Comparison of ENCODE assay signal across 27 cellular contexts in the genomic region with DNA sequence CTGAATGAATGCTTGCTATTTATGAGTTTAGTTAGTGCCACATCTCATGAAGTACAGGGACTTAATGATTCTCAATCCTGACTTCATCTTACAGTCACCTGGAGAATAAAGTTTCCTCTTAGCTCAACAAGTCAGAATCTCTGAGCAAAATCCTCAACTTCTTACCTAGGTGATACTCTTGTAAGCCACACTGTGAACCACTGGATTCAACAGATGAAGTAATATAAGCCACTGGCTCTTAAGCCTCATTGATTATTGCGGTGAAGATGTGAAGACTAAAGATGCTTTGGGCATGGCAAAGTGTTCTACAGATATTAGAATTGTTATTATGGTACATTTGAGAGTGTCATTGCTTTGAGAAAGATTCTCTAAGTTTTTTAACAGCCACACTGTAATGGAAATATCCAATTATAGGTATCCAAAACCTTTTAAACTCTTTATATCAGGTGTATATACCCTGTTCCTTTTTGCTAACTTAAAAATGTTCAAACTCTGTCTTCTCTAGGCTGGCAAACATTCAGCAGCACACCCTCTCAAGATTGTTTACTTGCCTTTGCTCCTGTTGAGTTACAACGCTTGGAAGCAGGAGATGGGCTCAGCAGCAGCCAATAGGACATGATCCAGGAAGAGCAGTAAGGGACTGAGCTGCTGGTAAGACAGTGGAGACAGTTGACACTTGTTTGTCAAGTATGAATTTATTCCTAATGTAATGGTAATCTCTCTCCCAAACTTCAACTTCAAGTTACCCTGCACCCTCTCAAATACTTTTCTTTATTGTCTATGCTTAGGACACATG. TPM values are rescaled to one million over a fixed set of nuclear protein-coding genes. Genes with fewer than 3 reads are reported as not detected.
DNase-seq lines count a peak whose midpoint lies in the region; TF ChIP-seq lines count a peak whose summit lies in the region.
"Had no signal": no experiment of that assay in that cellular context is flagged by ENCODE, and none has a peak within 500 bp of the region (broad histone marks: within the 10 kb centered on the region; RNA-seq: fewer than 3 reads in every experiment).

No MANE protein-coding gene starts in this region.

- peaks cover 89% of the 10 kb centered on the region for H3K4me1 Mint-ChIP-seq in activated naive CD4-positive, alpha-beta T cell treated with anti-CD3 and anti-CD28 coated beads, Interleukin-2, amount 50 U/mL, for 24 hours
- H3K4me1 Mint-ChIP-seq in activated T-helper 1 cell treated with anti-CD3 and anti-CD28 coated beads, Interleukin-12 subunit alpha, Interleukin-12 subunit beta, Interleukin-2, Interleukin-4 antibody, amounts not matched to agents 30 ng/mL and 10 ng/mL and 1 ng/mL, durations not matched to agents 14 hours and 24 hours and 36 hours (ENCODE audit: low read depth) = peaks cover 39% of the 10 kb centered on the region

- H3K9me3 Mint-ChIP-seq in activated naive CD4-positive, alpha-beta T cell treated with anti-CD3 and anti-CD28 coated beads, Interleukin-2, amount 50 U/mL, for 24 hours = peaks cover 7% of the 10 kb centered on the region
- no peaks in the 10 kb centered on the region for H3K9me3 Mint-ChIP-seq in activated T-helper 1 cell treated with anti-CD3 and anti-CD28 coated beads, Interleukin-12 subunit alpha, Interleukin-12 subunit beta, Interleukin-2, Interleukin-4 antibody, amounts not matched to agents 30 ng/mL and 10 ng/mL and 1 ng/mL, durations not matched to agents 14 hours and 24 hours and 36 hours
- H3K9me3 Mint-ChIP-seq: neural progenitor cell had no signal

- no peaks in the 10 kb centered on the region for H3K27me3 Mint-ChIP-seq in activated naive CD4-positive, alpha-beta T cell treated with anti-CD3 and anti-CD28 coated beads, Interleukin-2, amount 50 U/mL, for 24 hours
- no peaks in the 10 kb centered on the region for H3K27me3 Mint-ChIP-seq in activated T-helper 1 cell treated with anti-CD3 and anti-CD28 coated beads, Interleukin-12 subunit alpha, Interleukin-12 subunit beta, Interleukin-2, Interleukin-4 antibody, amounts not matched to agents 30 ng/mL and 10 ng/mL and 1 ng/mL, durations not matched to agents 14 hours and 24 hours and 36 hours (ENCODE audit: insufficient read depth)
- H3K27me3 Mint-ChIP-seq: progenitor cell of endocrine pancreas had no signal

- no peak overlapping the region for H3K4me3 Mint-ChIP-seq in activated naive CD4-positive, alpha-beta T cell treated with anti-CD3 and anti-CD28 coated beads, Interleukin-2, amount 50 U/mL, for 24 hours
- H3K4me3 Mint-ChIP-seq in activated T-helper 1 cell treated with anti-CD3 and anti-CD28 coated beads, Interleukin-12 subunit alpha, Interleukin-12 subunit beta, Interleukin-2, Interleukin-4 antibody, amounts not matched to agents 30 ng/mL and 10 ng/mL and 1 ng/mL, durations not matched to agents 14 hours and 24 hours and 36 hours = no peak overlapping the region
- H3K4me3 Mint-ChIP-seq: neural progenitor cell had no signal

- H3K9me3 ChIP-seq in esophagus squamous epithelium = no peaks in the 10 kb centered on the region
- H3K9me3 ChIP-seq in transverse colon = no peaks in the 10 kb centered on the region
- H3K9me3 ChIP-seq: breast epithelium, Peyer's patch, SJCRH30, vagina had no signal

- 61% methylated on average over 2 of the region's 2 CpGs for WGBS in urinary bladder
- WGBS in esophagus squamous epithelium, 2 donors = 69 to 88% methylated on average over 2 of the region's 2 CpGs
- WGBS in transverse colon (ENCODE audit: low coverage in 1 of 2), 2 donors = 79 to 100% methylated on average over 1 to 2 of the region's 2 CpGs

- no peak overlapping the region for H3K4me3 ChIP-seq in urinary bladder (ENCODE audit: low read depth, low read length)
- H3K4me3 ChIP-seq in esophagus squamous epithelium = no peak overlapping the region
- no peak overlapping the region for H3K4me3 ChIP-seq in transverse colon
- H3K4me3 ChIP-seq: breast epithelium, hepatocyte, neural progenitor cell, Peyer's patch, SJCRH30, vagina had no signal

- peaks cover 2% of the 10 kb centered on the region for H3K36me3 ChIP-seq in urinary bladder (ENCODE audit: insufficient read depth)
- H3K36me3 ChIP-seq in esophagus squamous epithelium = peaks cover 0 to 16% (median 0%) of the 10 kb centered on the region in 3 donors
- no peaks in the 10 kb centered on the region for H3K36me3 ChIP-seq in transverse colon
- H3K36me3 ChIP-seq: breast epithelium, neural progenitor cell, vagina had no signal

- TF ChIP-seq POLR2A in esophagus squamous epithelium (IDR thresholded peaks at IDR 0.05) (no peak), transverse colon (IDR thresholded peaks at IDR 0.05) (no peak)

- intact Hi-C loops in activated T-helper 1 cell treated with anti-CD3 and anti-CD28 coated beads, Interleukin-12 subunit alpha, Interleukin-12 subunit beta, Interleukin-2, Interleukin-4 antibody, amounts not matched to agents 30 ng/mL and 10 ng/mL and 1 ng/mL, durations not matched to agents 14 hours and 24 hours and 36 hours (cut with micrococcal nuclease) = loop anchor here (5.0 to 10.0 kb wide), 2 partner anchors 225 to 262 kb away; no protein-coding TSS in a partner anchor
- intact Hi-C loops in esophagus squamous epithelium (cut with DNase I) (no loop called here), transverse colon (cut with DNase I; ENCODE audit: low total_unique reads) (no loop called here)

- H3K27ac Mint-ChIP-seq in activated naive CD4-positive, alpha-beta T cell treated with anti-CD3 and anti-CD28 coated beads, Interleukin-2, amount 50 U/mL, for 24 hours = peak overlapping the region; percentile 98
- H3K27ac Mint-ChIP-seq in activated T-helper 1 cell treated with anti-CD3 and anti-CD28 coated beads, Interleukin-12 subunit alpha, Interleukin-12 subunit beta, Interleukin-2, Interleukin-4 antibody, amounts not matched to agents 30 ng/mL and 10 ng/mL and 1 ng/mL, durations not matched to agents 14 hours and 24 hours and 36 hours = peak overlapping the region; percentile 36
- H3K27ac Mint-ChIP-seq: neural progenitor cell, progenitor cell of endocrine pancreas had no signal

- H3K27ac ChIP-seq in urinary bladder (ENCODE audit: low read depth) (peak overlapping the region; percentile 18), esophagus squamous epithelium (no peak overlapping the region), transverse colon (no peak overlapping the region)
- H3K27ac ChIP-seq: breast epithelium, foreskin keratinocyte, hepatocyte, HL-60, neural progenitor cell, Peyer's patch, SJCRH30, vagina had no signal

- in situ Hi-C loops in transverse colon (cut with MboI; ENCODE audit: low pct_ligation_motif_present in 1 of 4, low pct_unique_long_range_greater_than_20kb in 1 of 4, low sequenced_read_pairs in 3 of 4) = no loop called here

- H3K36me3 Mint-ChIP-seq in activated naive CD4-positive, alpha-beta T cell treated with anti-CD3 and anti-CD28 coated beads, Interleukin-2, amount 50 U/mL, for 24 hours = peaks cover 38% of the 10 kb centered on the region
- peaks cover 31% of the 10 kb centered on the region for H3K36me3 Mint-ChIP-seq in activated T-helper 1 cell treated with anti-CD3 and anti-CD28 coated beads, Interleukin-12 subunit alpha, Interleukin-12 subunit beta, Interleukin-2, Interleukin-4 antibody, amounts not matched to agents 30 ng/mL and 10 ng/mL and 1 ng/mL, durations not matched to agents 14 hours and 24 hours and 36 hours (ENCODE audit: low read depth)

- no peaks in the 10 kb centered on the region for H3K27me3 ChIP-seq in esophagus squamous epithelium
- no peaks in the 10 kb centered on the region for H3K27me3 ChIP-seq in transverse colon
- H3K27me3 ChIP-seq: breast epithelium, foreskin keratinocyte, hepatocyte, neural progenitor cell, Peyer's patch, SJCRH30, vagina had no signal

- TF ChIP-seq CTCF in esophagus squamous epithelium (IDR thresholded peaks at IDR 0.05) (no peak), transverse colon (IDR thresholded peaks at IDR 0.05) (no peak)

- no peak for TF ChIP-seq EP300 in transverse colon (IDR thresholded peaks at IDR 0.05; ENCODE audit: low read depth)

- H3K4me1 ChIP-seq in urinary bladder (ENCODE audit: insufficient read depth) (no peaks in the 10 kb centered on the region), esophagus squamous epithelium (peaks cover 13 to 54% (median 21%) of the 10 kb centered on the region in 3 donors), transverse colon (peaks cover 17 to 45% (median 20%) of the 10 kb centered on the region in 4 donors)
- H3K4me1 ChIP-seq: breast epithelium, neural progenitor cell had no signal

- no peak for DNase-seq in activated naive CD4-positive, alpha-beta T cell (lab: John Stamatoyannopoulos, UW)
- DNase-seq in activated T-helper 1 cell treated with anti-CD3 and anti-CD28 coated beads, Interleukin-12 subunit alpha, Interleukin-12 subunit beta, Interleukin-2, Interleukin-4 antibody, amounts not matched to agents 30 ng/mL and 10 ng/mL and 1 ng/mL, durations not matched to agents 14 hours and 24 hours and 36 hours (ENCODE audit: low spot score) = no peak
- peak; percentile 33 for DNase-seq in medulla oblongata (ENCODE audit: extremely low spot score)
- DNase-seq in esophagus squamous epithelium (lab: John Stamatoyannopoulos, UW) = no peak
- DNase-seq in transverse colon = no peak
- DNase-seq: activated CD4-positive, CD25-positive, alpha-beta regulatory T cell treated with anti-CD3 and anti-CD28 coated beads, Interleukin-2, amount 50 U/mL, for 72 hours; amniotic stem cell; effector CD8-positive, alpha-beta T cell; EL; erythroblast; foreskin keratinocyte; Karpas-422; left ventricle myocardium superior; MV-4-11; NCI-H146; NCI-H526; Peyer's patch; SJCRH30; substantia nigra had no signal

RNA-seq across cellular contexts. Expression of gene TET2, which starts 43.4 kb away (rescaled TPM):
- 28.7 and 28.8 TPM in 2 replicates for total RNA-seq in activated T-helper 1 cell treated with anti-CD3 and anti-CD28 coated beads, Interleukin-12 subunit alpha, Interleukin-12 subunit beta, Interleukin-2, Interleukin-4 antibody, amounts not matched to agents 30 ng/mL and 10 ng/mL and 1 ng/mL, durations not matched to agents 14 hours and 24 hours and 36 hours
- total RNA-seq in urinary bladder (50.2 TPM), esophagus squamous epithelium (10 to 100 TPM; 19.1 to 36.8 (median 30.4) TPM), transverse colon (10 to 100 TPM; 23.9 to 33.6 (median 29.5) TPM)
- polyA plus RNA-seq in urinary bladder = 4.4 TPM
